Comparison of ENCODE assay signal across 8 cellular contexts in genomic region chr2:102187191-102188150, GRCh38. TPM values are rescaled to one million over a fixed set of nuclear protein-coding genes. Genes with fewer than 3 reads are reported as not detected.
A peak's percentile ranks its signal among the peaks of the same experiment; 100 is the strongest.
DNase-seq lines count a peak whose midpoint lies in the region; ATAC-seq, FAIRE-seq and TF ChIP-seq lines count a peak whose summit lies in the region.

No MANE protein-coding gene starts in this region.

- no peak for TF ChIP-seq POLR2A in GM12892 (IDR thresholded peaks at IDR 0.05; ENCODE audit: low read depth, low read length)

- POLR2A ChIA-PET in AG04450 (lab: Yijun Ruan, JAX), result no interaction called here

- TF ChIP-seq CTCF in AG04450 (IDR thresholded peaks at IDR 0.05; ENCODE audit: low read depth, low read length) (peak; percentile 52), astrocyte of the spinal cord (IDR thresholded peaks at IDR 0.05; ENCODE audit: low read depth, low read length) (peak; percentile 43)

- H3K4me3 ChIP-seq in AG04450 (ENCODE audit: low read depth, low read length) (peak overlapping the region; percentile 61), astrocyte of the spinal cord (ENCODE audit: low read depth, low read length) (peak overlapping the region; percentile 44), skin epidermis (peak overlapping the region; percentile 31 to 52 (median 42))

- no peak for DNase-seq in AG04450 (ENCODE audit: low read depth, low spot score)
- DNase-seq in T follicular helper cell (ENCODE audit: low read depth), result peak; percentile 7
- peak; percentile 44 for DNase-seq in astrocyte of the spinal cord (ENCODE audit: low read depth, low spot score)
- DNase-seq in inferior parietal cortex (ENCODE audit: extremely low spot score), result peak; percentile 37
- no peak for DNase-seq in GM12892 (ENCODE audit: insufficient read length)
- no peak for DNase-seq in NCI-H446 (lab: John Stamatoyannopoulos, UW)

- no peaks in the 10 kb centered on the region; the same call in 1 of the 2 replicates for H3K9me3 ChIP-seq in AG04450 (ENCODE audit: control insufficient read depth, insufficient read depth, low read length)

- CTCF ChIA-PET in AG04450 (lab: Charles Lee), result interaction anchor here (0.6 to 4.5 kb wide), 7 partner anchors 24 to 263 kb away, joined by 3 to 32 read pairs (median 3); no protein-coding TSS in a partner anchor

- in situ Hi-C loops in astrocyte of the spinal cord (cut with HindIII; ENCODE audit: low sequenced_read_pairs), result no loop called here

- H3K27me3 ChIP-seq in AG04450 (ENCODE audit: control insufficient read depth, insufficient read depth, low read length), result no peaks in the 10 kb centered on the region

- no peak for ATAC-seq in GM18511 (IDR thresholded peaks at IDR 0.05; ENCODE audit: unreplicated experiment)

- no peak for FAIRE-seq in GM12892 (lab: Jason Lieb, UNC)

- H3K27ac ChIP-seq in AG04450 (ENCODE audit: low read depth, low read length) (no peak overlapping the region), skin epidermis (peak overlapping the region; percentile 57 to 96 (median 88))

RNA-seq across cellular contexts. Expression of gene IL1RL2, which starts 0.6 kb away (rescaled TPM):
- 0.37 and 0.72 TPM in 2 replicates for polyA plus RNA-seq in AG04450 (2011; rRNA removed)
- 0.32 and 0.83 TPM in 2 replicates for polyA minus RNA-seq in AG04450 (2011; rRNA and poly(A)+ RNA removed)
- not detected for polyA plus RNA-seq in GM12892 (2012; ENCODE audit: missing spikeins)

RNA-seq across cellular contexts. Expression of gene IL1R1, which starts 44.9 kb away (rescaled TPM):
- polyA plus RNA-seq in AG04450 (2011; rRNA removed), result 88.8 and 102 TPM in 2 replicates
- polyA minus RNA-seq in AG04450 (2011; rRNA and poly(A)+ RNA removed), result 48.1 and 53.2 TPM in 2 replicates
- 0.40 TPM for polyA plus RNA-seq in GM12892 (2012; ENCODE audit: missing spikeins)

Comparison
In these comparisons a context has a peak if more than half of its experiments do, and no peak if none do; other contexts are left out.
1. DNase-seq: peak in T follicular helper cell (single experiment), astrocyte of the spinal cord (single experiment) and inferior parietal cortex (single experiment); none in AG04450 (single experiment), GM12892 (single experiment) and NCI-H446 (0 of 2).
2. Peak in every context shown above with its lines, with median percentiles within 50 percentile points of each other: H3K4me3 ChIP-seq.